11 cellular contexts compared by ENCODE assay signal in the genomic region with DNA sequence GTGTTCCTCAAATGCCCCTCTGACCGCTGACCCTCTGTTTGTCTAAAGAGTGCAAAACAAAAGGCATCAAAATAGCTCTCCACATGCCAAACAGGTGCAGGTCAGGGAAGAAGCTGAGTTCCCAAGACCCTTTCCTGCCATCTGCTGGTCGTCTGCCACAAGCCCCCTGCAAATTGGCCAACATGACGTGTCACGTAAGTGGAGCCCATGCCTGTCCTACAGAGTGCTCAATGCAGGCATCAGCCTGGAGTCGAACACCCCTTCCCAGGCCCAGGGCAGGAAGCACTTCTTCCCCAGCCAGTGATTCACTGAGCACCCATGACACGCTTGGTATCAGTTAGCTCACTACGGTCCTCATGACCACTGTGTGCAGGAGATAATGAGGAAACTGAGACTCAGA. TPM values are rescaled to one million over a fixed set of nuclear protein-coding genes. Genes with fewer than 3 reads are reported as not detected.
DNase-seq lines count a peak whose midpoint lies in the region; TF ChIP-seq lines count a peak whose summit lies in the region.
"Had no signal": no experiment of that assay in that cellular context is flagged by ENCODE, and none has a peak within 500 bp of the region (broad histone marks: within the 10 kb centered on the region; RNA-seq: fewer than 3 reads in every experiment).

No MANE protein-coding gene starts in this region.

- TF ChIP-seq CTCF in LNCaP clone FGC (IDR thresholded peaks at IDR 0.05; ENCODE audit: control insufficient read depth, extremely low read depth, insufficient read depth) = 0 out of 2 replicates have a peak, but pooled peaks have one; percentile 22
- peak; percentile 33 to 60 (median 52) for TF ChIP-seq CTCF in nephron (IDR thresholded peaks at IDR 0.05; ENCODE audit: unreplicated experiment in 3 of 3)
- TF ChIP-seq CTCF in mammary epithelial cell (conservative IDR thresholded peaks at IDR 0.05 in 1 of 2, IDR thresholded peaks at IDR 0.05 in 1 of 2; ENCODE audit: extremely low read depth in 1 of 2, insufficient read depth in 1 of 2, low read depth in 1 of 2, low read length in 2 of 2) = no peak

- in situ Hi-C loops in mammary epithelial cell (cut with MboI; ENCODE audit: low sequenced_read_pairs in 2 of 2) = no loop called here

- peak; percentile 1 for DNase-seq in NCI-H510A treated with DMSO at 0.1 percent for 48 hours (lab: John Stamatoyannopoulos, UW)
- no peak for DNase-seq in NCI-H510A (lab: John Stamatoyannopoulos, UW)
- no peak for DNase-seq in LNCaP clone FGC (ENCODE audit: low read depth)
- DNase-seq in adipocyte (ENCODE audit: low read depth) = peak; percentile 9
- DNase-seq in NCI-H524 treated with DMSO at 0.1 percent for 48 hours (lab: John Stamatoyannopoulos, UW) = no peak
- DNase-seq in mammary epithelial cell = no peak
- DNase-seq in activated CD4-positive, CD25-positive, alpha-beta regulatory T cell (lab: John Stamatoyannopoulos, UW) = no peak

- peaks cover 24% of the 10 kb centered on the region for H3K27me3 ChIP-seq in adipocyte (replicated peaks; ENCODE audit: control insufficient read depth, insufficient read depth, low read length)
- H3K27me3 ChIP-seq in mammary epithelial cell (ENCODE audit: insufficient read depth, low read length) = no peaks in the 10 kb centered on the region
- H3K27me3 ChIP-seq: SJSA1 had no signal

- H3K4me2 ChIP-seq in mammary epithelial cell (ENCODE audit: insufficient read depth, low read depth, low read length) = no peak overlapping the region

- no peaks in the 10 kb centered on the region for H3K79me2 ChIP-seq in mammary epithelial cell (ENCODE audit: insufficient read depth, low read length)

- 71% methylated on average over 6 of the region's 7 CpGs for WGBS in mammary epithelial cell (ENCODE audit: low coverage, missing lambda C conversion rate)

- no peaks in the 10 kb centered on the region for H3K36me3 ChIP-seq in adipocyte (ENCODE audit: control insufficient read depth, insufficient read depth, low read length, severe bottlenecking)
- no peaks in the 10 kb centered on the region for H3K36me3 ChIP-seq in mammary epithelial cell (ENCODE audit: insufficient read depth, low read length)
- H3K36me3 ChIP-seq: SJSA1 had no signal

- dilution Hi-C loops in mammary epithelial cell (cut with HindIII; ENCODE audit: low sequenced_read_pairs) = no loop called here

- H3K4me3 ChIP-seq in LNCaP clone FGC (ENCODE audit: low read depth, low read length) (no peak overlapping the region), adipocyte (ENCODE audit: low read length) (no peak overlapping the region), mammary epithelial cell (replicated peaks in 1 of 3; ENCODE audit: insufficient read depth in 1 of 3, low read depth in 2 of 3, low read length in 3 of 3) (no peak overlapping the region)
- H3K4me3 ChIP-seq: SJSA1 had no signal

- no TSS peak for BruUV-seq in mammary epithelial cell (replicated peaks; lab: Mats Ljungman, UMichigan)

- H4K20me1 ChIP-seq in mammary epithelial cell (ENCODE audit: insufficient read depth, low read length) = no peaks in the 10 kb centered on the region

- peaks cover 14% of the 10 kb centered on the region for H3K4me1 Mint-ChIP-seq in nephron
- H3K4me1 Mint-ChIP-seq: stimulated activated memory B cell treated with anti-CD40 and anti-IgM and Interleukin-4, amounts not matched to agents 10 μg/mL and 1 μg/mL and 100 μg/mL, for 72 hours had no signal

- H3K4me3 Mint-ChIP-seq in nephron = no peak overlapping the region
- H3K4me3 Mint-ChIP-seq: stimulated activated memory B cell treated with anti-CD40 and anti-IgM and Interleukin-4, amounts not matched to agents 10 μg/mL and 1 μg/mL and 100 μg/mL, for 72 hours had no signal

- H3K4me1 ChIP-seq in adipocyte (ENCODE audit: control insufficient read depth, insufficient read depth, low read length) = peaks cover 11% of the 10 kb centered on the region
- H3K4me1 ChIP-seq in mammary epithelial cell (ENCODE audit: insufficient read depth, low read length) = no peaks in the 10 kb centered on the region
- H3K4me1 ChIP-seq: SJSA1 had no signal

- H3K9ac ChIP-seq in adipocyte (ENCODE audit: low read length) (no peak overlapping the region), mammary epithelial cell (ENCODE audit: insufficient read depth, low read length) (no peak overlapping the region)

- H3K9me3 ChIP-seq in adipocyte (ENCODE audit: control insufficient read depth, low read length) (peaks cover 7% of the 10 kb centered on the region), mammary epithelial cell (replicated peaks; ENCODE audit: insufficient read depth, low read length) (no peaks in the 10 kb centered on the region)
- H3K9me3 ChIP-seq: SJSA1 had no signal

- no peak overlapping the region for H2AFZ ChIP-seq in mammary epithelial cell (ENCODE audit: low read depth, low read length)

- CTCF ChIA-PET in mammary epithelial cell (lab: Charles Lee; ENCODE audit: low non-redundant PET) = no interaction called here

- H3K36me3 Mint-ChIP-seq in nephron (ENCODE audit: low read depth) = peaks cover 17% of the 10 kb centered on the region
- H3K36me3 Mint-ChIP-seq: stimulated activated memory B cell treated with anti-CD40 and anti-IgM and Interleukin-4, amounts not matched to agents 10 μg/mL and 1 μg/mL and 100 μg/mL, for 72 hours had no signal

- H3K27me3 Mint-ChIP-seq in nephron (ENCODE audit: low read depth) = peaks cover 6% of the 10 kb centered on the region

- no peaks in the 10 kb centered on the region for H3K9me3 Mint-ChIP-seq in nephron
- H3K9me3 Mint-ChIP-seq: stimulated activated memory B cell treated with anti-CD40 and anti-IgM and Interleukin-4, amounts not matched to agents 10 μg/mL and 1 μg/mL and 100 μg/mL, for 72 hours had no signal

- intact Hi-C loops in mammary epithelial cell (cut with micrococcal nuclease) = no loop called here

- no peak overlapping the region for H3K27ac ChIP-seq in mammary epithelial cell (ENCODE audit: insufficient read depth, low read depth, low read length)
- H3K27ac ChIP-seq: C4-2B, SJSA1 had no signal

- no peak overlapping the region for H3K27ac Mint-ChIP-seq in nephron
- H3K27ac Mint-ChIP-seq: stimulated activated memory B cell treated with anti-CD40 and anti-IgM and Interleukin-4, amounts not matched to agents 10 μg/mL and 1 μg/mL and 100 μg/mL, for 72 hours had no signal

RNA-seq across cellular contexts. Expression of gene TMEM72, which starts 14.1 kb away (rescaled TPM):
- total RNA-seq in mammary epithelial cell = not detected
- not detected for polyA plus RNA-seq in mammary epithelial cell
- not detected for polyA minus RNA-seq in mammary epithelial cell
- total RNA-seq: SJSA1 had no signal

RNA-seq across cellular contexts. Expression of gene RASSF4, which starts 34.4 kb away (rescaled TPM):
- 1 to 10 TPM; 1.4 to 4.0 TPM for total RNA-seq in mammary epithelial cell
- polyA plus RNA-seq in mammary epithelial cell = 3.4 TPM
- polyA minus RNA-seq in mammary epithelial cell = 8.9 TPM

RNA-seq across cellular contexts. Expression of gene DEPP1, which starts 53.4 kb away (rescaled TPM):
- 10 to 100 TPM; 25.0 to 45.6 TPM for total RNA-seq in mammary epithelial cell
- polyA plus RNA-seq in mammary epithelial cell = 139 TPM
- 230 TPM for polyA minus RNA-seq in mammary epithelial cell

Comparison
In these comparisons a context has a peak if more than half of its experiments do, and no peak if none do; other contexts are left out.
1. DNase-seq: peak in NCI-H510A treated with DMSO at 0.1 percent for 48 hours (single experiment) and adipocyte (single experiment); none in NCI-H510A (single experiment), LNCaP clone FGC (single experiment), NCI-H524 treated with DMSO at 0.1 percent for 48 hours (single experiment), mammary epithelial cell (single experiment) and activated CD4-positive, CD25-positive, alpha-beta regulatory T cell (0 of 4).
2. CTCF ChIP-seq: peak in LNCaP clone FGC (single experiment) and nephron (3 of 3); none in mammary epithelial cell (0 of 2).